Comparison of ENCODE assay signal across 29 cellular contexts in genomic region chr15:79653533-79653932, GRCh38.
"Had no signal": no experiment of that assay in that cellular context is flagged by ENCODE, and none has a peak within 500 bp of the region (broad histone marks: within the 10 kb centered on the region; RNA-seq: fewer than 3 reads in every experiment).

No MANE protein-coding gene starts in this region.

- H3K36me3 ChIP-seq: ascending aorta, cardiac muscle cell had no signal

- ATAC-seq: activated CD8-positive, alpha-beta T cell treated with anti-CD3 and anti-CD28 coated beads for 36 hours; activated naive CD8-positive, alpha-beta T cell treated with anti-CD3 and anti-CD28 coated beads, Interleukin-2, amount 50 U/mL, for 24 hours; activated T-cell treated with anti-CD3 and anti-CD28 coated beads, Interleukin-2, amount 50 U/mL, for 4 hours; activated T-cell treated with anti-CD3 and anti-CD28 coated beads, Interleukin-2, amount 50 U/mL, for 72 hours had no signal

- H3K4me1 ChIP-seq: ascending aorta had no signal

- H3K27me3 ChIP-seq: ascending aorta, cardiac muscle cell had no signal

- DNase-seq: activated B cell treated with CpG ODN at 0.5 μM for 24 hours; activated CD4-positive, alpha-beta memory T cell treated with anti-CD3 and anti-CD28 coated beads for 36 hours; activated CD4-positive, alpha-beta T cell treated with anti-CD3 and anti-CD28 coated beads for 4 hours; activated CD4-positive, alpha-beta T cell treated with anti-CD3 and anti-CD28 coated beads, Interleukin-2, amount 10 ng/mL, durations not matched to agents 24 days and 14 days; activated CD4-positive, alpha-beta T cell treated with anti-CD3 and anti-CD28 coated beads, Interleukin-2, amount 50 U/mL, for 1 hour; activated CD4-positive, alpha-beta T cell treated with anti-CD3 and anti-CD28 coated beads, Interleukin-2, amount 50 U/mL, for 4 hours; activated CD4-positive, CD25-positive, alpha-beta regulatory T cell treated with anti-CD3 and anti-CD28 coated beads, Interleukin-2, amount 50 U/mL, for 72 hours; activated CD8-positive, alpha-beta memory T cell treated with anti-CD3 and anti-CD28 coated beads, Interleukin-2, amount 50 U/mL, for 4 hours; activated CD8-positive, alpha-beta T cell treated with anti-CD3 and anti-CD28 coated beads for 36 hours; activated effector memory CD4-positive, alpha-beta T cell treated with Interleukin-2 at 50 U/mL for 16 hours; activated gamma-delta T cell; activated naive CD4-positive, alpha-beta T cell treated with anti-CD3 and anti-CD28 coated beads, Interleukin-2, amount 10 ng/mL, durations not matched to agents 7 days and 5 days; activated naive CD4-positive, alpha-beta T cell treated with Interleukin-2 at 50 U/mL for 16 hours; activated naive CD8-positive, alpha-beta T cell treated with anti-CD3 and anti-CD28 coated beads, Interleukin-2, amount 10 ng/mL, durations not matched to agents 7 days and 5 days; activated naive CD8-positive, alpha-beta T cell treated with anti-CD3 and anti-CD28 coated beads, Interleukin-2, amount 50 U/mL, for 24 hours; activated T-cell treated with anti-CD3 and anti-CD28 coated beads for 4 hours; activated T-cell treated with anti-CD3 and anti-CD28 coated beads, Interleukin-2, amount 50 U/mL, for 1 hour; activated T-cell treated with anti-CD3 and anti-CD28 coated beads, Interleukin-2, amount 50 U/mL, for 4 hours; activated T-cell treated with anti-CD3 and anti-CD28 coated beads, Interleukin-2, amount 50 U/mL, for 72 hours; amygdala; anterior cingulate cortex; caudate nucleus; cerebellar nuclear complex; T-helper 1 cell; T-helper 2 cell; T-helper 9 cell had no signal

- H3K4me3 ChIP-seq: ascending aorta, cardiac muscle cell had no signal

- H3K27ac ChIP-seq: ascending aorta, cardiac muscle cell, VCaP had no signal

- H3K9me3 ChIP-seq: ascending aorta had no signal
